Comparison of ENCODE assay signal across 19 cellular contexts in genomic region chr5:176987583-176987982, GRCh38. TPM values are rescaled to one million over a fixed set of nuclear protein-coding genes. Genes with fewer than 3 reads are reported as not detected.
A peak's percentile ranks its signal among the peaks of the same experiment; 100 is the strongest.
DNase-seq lines count a peak whose midpoint lies in the region; ATAC-seq, FAIRE-seq and TF ChIP-seq lines count a peak whose summit lies in the region.
"Had no signal": no experiment of that assay in that cellular context is flagged by ENCODE, and none has a peak within 500 bp of the region (broad histone marks: within the 10 kb centered on the region; RNA-seq: fewer than 3 reads in every experiment).

No MANE protein-coding gene starts in this region.

- H3K4me1 ChIP-seq in OCI-LY7 (ENCODE audit: insufficient read depth, low read length, poor library complexity, severe bottlenecking) (peaks cover 68% of the 10 kb centered on the region), K562 (replicated peaks in 1 of 2; ENCODE audit: control insufficient read depth in 2 of 2, insufficient read depth in 2 of 2, low read length in 2 of 2) (no peaks in the 10 kb centered on the region; a peak in 2 of 5 replicates)

- peaks cover 39% of the 10 kb centered on the region for H3K4me1 Mint-ChIP-seq in activated T-cell treated with anti-CD3 and anti-CD28 coated beads, Interleukin-2, amount 50 U/mL, for 24 hours (ENCODE audit: low read depth)
- no peaks in the 10 kb centered on the region for H3K4me1 Mint-ChIP-seq in HFFc6 (ENCODE audit: low read depth)

- peak overlapping the region; percentile 26 for H3K27ac Mint-ChIP-seq in activated T-cell treated with anti-CD3 and anti-CD28 coated beads, Interleukin-2, amount 50 U/mL, for 24 hours
- no peak overlapping the region for H3K27ac Mint-ChIP-seq in HFFc6

- no peak for TF ChIP-seq POLR2A in K562 (conservative IDR thresholded peaks at IDR 0.05)

- H3K79me2 ChIP-seq in OCI-LY7 (ENCODE audit: insufficient read depth, low read depth, low read length) = peaks cover 85% of the 10 kb centered on the region
- H3K79me2 ChIP-seq in K562 (ENCODE audit: control insufficient read depth, insufficient read depth, low read length) = peaks cover 79% of the 10 kb centered on the region

- peaks cover 33% of the 10 kb centered on the region for H3K36me3 Mint-ChIP-seq in activated T-cell treated with anti-CD3 and anti-CD28 coated beads, Interleukin-2, amount 50 U/mL, for 24 hours (ENCODE audit: low read depth)
- peaks cover 4% of the 10 kb centered on the region; the same call in 1 of the 2 replicates for H3K36me3 Mint-ChIP-seq in HFFc6 (ENCODE audit: low read depth)
- H3K36me3 Mint-ChIP-seq: CD4-positive, CD25-positive, alpha-beta regulatory T cell had no signal

- no TSS peak for BruUV-seq in OCI-LY7 (replicated peaks; lab: Mats Ljungman, UMichigan)
- BruUV-seq in K562 (replicated peaks; lab: Mats Ljungman, UMichigan) = no TSS peak

- no peak overlapping the region for H2AFZ ChIP-seq in OCI-LY7 (ENCODE audit: low read length)
- no peak overlapping the region for H2AFZ ChIP-seq in K562 (ENCODE audit: low read depth, low read length)
- H2AFZ ChIP-seq: GM23248 had no signal

- no peak for TF ChIP-seq EP300 in K562 (IDR thresholded peaks at IDR 0.05; ENCODE audit: low read length)

- H3K36me3 ChIP-seq in OCI-LY7 (ENCODE audit: insufficient read depth, low read length) = peaks cover 50% of the 10 kb centered on the region
- H3K36me3 ChIP-seq in K562 (ENCODE audit: control insufficient read depth, insufficient read depth, low read length) = peaks cover 10% of the 10 kb centered on the region; the same call in 2 of the 3 replicates

- H4K20me1 ChIP-seq in OCI-LY7 (ENCODE audit: insufficient read depth, low read length) (no peaks in the 10 kb centered on the region), K562 (replicated peaks; ENCODE audit: control insufficient read depth, insufficient read depth, low read length) (no peaks in the 10 kb centered on the region)

- POLR2A ChIA-PET in OCI-LY7 (lab: Charles Lee) = interaction anchor here (1.8 kb wide), 1 partner anchor 16 kb away, joined by 7 read pairs; no protein-coding TSS in a partner anchor
- POLR2A ChIA-PET in K562 (lab: Yijun Ruan, JAX) = no interaction called here

- H3K4me3 ChIP-seq in OCI-LY7 (ENCODE audit: low read depth, low read length, poor library complexity, severe bottlenecking) (peak overlapping the region; percentile 1), K562 (no peak overlapping the region)
- H3K4me3 ChIP-seq: GM23248 had no signal

- CTCF ChIA-PET in OCI-LY7 (lab: Charles Lee; ENCODE audit: unreplicated experiment) = no interaction called here
- CTCF ChIA-PET in K562 (lab: Yijun Ruan, JAX; ENCODE audit: low intra/inter-chr PET ratio) = no interaction called here

- H3K27ac ChIP-seq in OCI-LY7 (ENCODE audit: low read depth, low read length, poor library complexity, severe bottlenecking) (peak overlapping the region; percentile 95), K562 (ENCODE audit: extremely low read depth, low read depth, low read length) (no peak overlapping the region)
- H3K27ac ChIP-seq: 22Rv1, GM23248 had no signal

- H3K9me1 ChIP-seq in K562 (ENCODE audit: control insufficient read depth, insufficient read depth, low read length) = no peaks in the 10 kb centered on the region

- no peaks in the 10 kb centered on the region for H3K9me3 Mint-ChIP-seq in activated T-cell treated with anti-CD3 and anti-CD28 coated beads, Interleukin-2, amount 50 U/mL, for 24 hours
- H3K9me3 Mint-ChIP-seq in HFFc6 = no peaks in the 10 kb centered on the region

- 81% methylated on average over 3 of the region's 3 CpGs for WGBS in K562 (ENCODE audit: insufficient coverage, low coverage, missing lambda C conversion rate)

- H3K27me3 Mint-ChIP-seq in activated T-cell treated with anti-CD3 and anti-CD28 coated beads, Interleukin-2, amount 50 U/mL, for 24 hours = no peaks in the 10 kb centered on the region
- no peaks in the 10 kb centered on the region for H3K27me3 Mint-ChIP-seq in HFFc6 (ENCODE audit: insufficient read depth)
- H3K27me3 Mint-ChIP-seq: CD4-positive, CD25-positive, alpha-beta regulatory T cell had no signal

- DNase-seq in activated T-cell treated with anti-CD3 and anti-CD28 coated beads, Interleukin-2, amount 50 U/mL, for 24 hours = no peak
- DNase-seq in activated T-cell treated with anti-CD3 and anti-CD28 coated beads for 4 hours = no peak
- no peak for DNase-seq in OCI-LY7 (ENCODE audit: low spot score)
- DNase-seq in K562 (ENCODE audit: extremely low read depth in 1 of 4, low spot score in 3 of 4) = no peak
- no peak for DNase-seq in CD1c-positive myeloid dendritic cell (ENCODE audit: extremely low spot score)
- DNase-seq in HFFc6 = no peak
- DNase-seq in NCI-H2029 (lab: John Stamatoyannopoulos, UW) = no peak
- no peak for DNase-seq in GM13977 (ENCODE audit: low spot score)
- DNase-seq: CD4-positive, CD25-positive, alpha-beta regulatory T cell; DMS79; EL; GM23248; IMR-90; KG1 had no signal

- H3K9ac ChIP-seq in K562 (ENCODE audit: insufficient read depth in 1 of 2, low read depth in 2 of 2, low read length in 2 of 2) = no peak overlapping the region
- H3K9ac ChIP-seq: GM23248 had no signal

- H3K4me2 ChIP-seq in OCI-LY7 (ENCODE audit: low read length) (peak overlapping the region; percentile 73), K562 (ENCODE audit: insufficient read depth, low read length) (no peak overlapping the region)

- no peak for FAIRE-seq in K562 (lab: Jason Lieb, UNC)
- FAIRE-seq: G401.6, GM12891, H54 had no signal

- intact Hi-C loops in OCI-LY7 (cut with micrococcal nuclease; ENCODE audit: unreplicated experiment) (no loop called here), K562 (cut with micrococcal nuclease) (no loop called here)

- H3K9me2 ChIP-seq in OCI-LY7 (ENCODE audit: insufficient read depth, low read length) = no peaks in the 10 kb centered on the region

- H3K27me3 ChIP-seq in K562 (ENCODE audit: control insufficient read depth in 2 of 2, insufficient read depth in 2 of 2, low read length in 2 of 2) = no peaks in the 10 kb centered on the region

- no peak overlapping the region for H3K4me3 Mint-ChIP-seq in activated T-cell treated with anti-CD3 and anti-CD28 coated beads, Interleukin-2, amount 50 U/mL, for 24 hours
- no peak overlapping the region for H3K4me3 Mint-ChIP-seq in HFFc6

- ATAC-seq in K562 = no peak
- ATAC-seq: HCT116 had no signal

- H3K9me3 ChIP-seq in OCI-LY7 (ENCODE audit: low read length) = peaks cover 12% of the 10 kb centered on the region; the same call in 1 of the 2 replicates
- H3K9me3 ChIP-seq in K562 (replicated peaks; ENCODE audit: control insufficient read depth, insufficient read depth, low read depth, low read length) = no peaks in the 10 kb centered on the region; the same call in 1 of the 2 replicates

- no peak for TF ChIP-seq RAD21 in K562 (CRISPR knock-in tag; conservative IDR thresholded peaks at IDR 0.05 in 1 of 2, IDR thresholded peaks at IDR 0.05 in 1 of 2)

- TF ChIP-seq CTCF in OCI-LY7 (conservative IDR thresholded peaks at IDR 0.05; ENCODE audit: low read length) = no peak
- no peak for TF ChIP-seq CTCF in K562 (IDR thresholded peaks at IDR 0.05 in 2 of 3, conservative IDR thresholded peaks at IDR 0.05 in 1 of 3; ENCODE audit: insufficient read depth in 2 of 3, low read depth in 1 of 3, low read length in 3 of 3)
- no peak for TF ChIP-seq CTCF in HFFc6 (IDR thresholded peaks at IDR 0.05)
- no peak for TF ChIP-seq CTCF in GM13977 (IDR thresholded peaks at IDR 0.05; ENCODE audit: extremely low read depth, insufficient read depth, missing control alignments)

- in situ Hi-C loops in K562 (cut with MboI) (no loop called here), GM13977 (cut with MboI; ENCODE audit: low pct_unique_long_range_greater_than_20kb, low sequenced_read_pairs, unreplicated experiment) (no loop called here)

RNA-seq across cellular contexts. Expression of gene UIMC1, which starts 19.0 kb away (rescaled TPM):
- 42.7 and 58.4 TPM in 2 replicates for total RNA-seq in OCI-LY7 (2014; rRNA removed; shearing (Covaris generic))
- total RNA-seq in OCI-LY7 (2022) (78.5 and 94.1 TPM in 2 replicates), K562 (2014; rRNA removed) (28.5 and 33.3 TPM in 2 replicates), K562 (2014; rRNA removed; fragmentation: Illumina TruSeq; extraction: Trizol) (51.7 and 52.3 TPM in 2 replicates), K562 (2015; rRNA removed; fragmentation: Illumina TruSeq; extraction: Trizol) (41.6 and 49.2 TPM in 2 replicates), K562 (2021) (44.8 and 46.3 TPM in 2 replicates)
- total RNA-seq in K562 (2011; cell fraction: chromatin; rRNA removed; ENCODE audit: low replicate concordance) = 63.6 and 136 TPM in 2 replicates
- 26.2 and 34.3 TPM in 2 replicates for total RNA-seq in K562 (2011; cell fraction: nucleolus; rRNA removed)
- total RNA-seq in K562 (2011; cell fraction: nucleoplasm; rRNA removed) = 68.0 and 110 TPM in 2 replicates
- polyA plus RNA-seq in K562 (2011; rRNA removed) (31.1 and 33.5 TPM in 2 replicates), K562 (2014; fragmentation: Illumina TruSeq; extraction: Trizol) (37.6 and 43.7 TPM in 2 replicates), K562 (2014; fragmentation: Nextera tagmentation; extraction: Ambion mirVana) (10 to 100 TPM; 14.9 to 23.6 TPM), K562 (2014; rRNA removed) (34.0 and 36.8 TPM in 2 replicates)
- polyA plus RNA-seq in K562 (2011; cell fraction: cytosol; rRNA removed) = 7.2 and 16.6 TPM in 2 replicates
- 35.3 and 51.1 TPM in 2 replicates for polyA plus RNA-seq in K562 (2011; cell fraction: nucleus; rRNA removed)
- polyA plus RNA-seq in K562 (2012) = 21.9 and 25.1 TPM in 2 replicates
- 47.1 and 79.1 TPM in 2 replicates for polyA minus RNA-seq in K562 (2011; rRNA and poly(A)+ RNA removed)
- 20.4 and 21.0 TPM in 2 replicates for polyA minus RNA-seq in K562 (2011; cell fraction: cytosol; rRNA and poly(A)+ RNA removed)
- polyA minus RNA-seq in K562 (2011; cell fraction: nucleus; rRNA and poly(A)+ RNA removed) = 22.8 and 45.4 TPM in 2 replicates
- 10 to 100 TPM; 19.8 to 34.4 (median 23.6) TPM for total RNA-seq in HFFc6 (2021; fragmentation: NEBNext Ultra II Directional; extraction: Animal tissue kit (Norgen Biotek cat#: 25700))

RNA-seq across cellular contexts. Expression of gene ZNF346, which starts 34.9 kb away (rescaled TPM):
- 31.8 and 36.6 TPM in 2 replicates for total RNA-seq in OCI-LY7 (2014; rRNA removed; shearing (Covaris generic))
- total RNA-seq in OCI-LY7 (2022) (39.7 and 42.4 TPM in 2 replicates), K562 (2014; rRNA removed) (19.5 and 29.8 TPM in 2 replicates), K562 (2014; rRNA removed; fragmentation: Illumina TruSeq; extraction: Trizol) (20.1 and 23.1 TPM in 2 replicates), K562 (2015; rRNA removed; fragmentation: Illumina TruSeq; extraction: Trizol) (20.8 and 21.8 TPM in 2 replicates), K562 (2021) (20.5 and 21.1 TPM in 2 replicates)
- 84.4 and 88.6 TPM in 2 replicates for total RNA-seq in K562 (2011; cell fraction: chromatin; rRNA removed; ENCODE audit: low replicate concordance)
- total RNA-seq in K562 (2011; cell fraction: nucleolus; rRNA removed) = 41.8 and 47.2 TPM in 2 replicates
- total RNA-seq in K562 (2011; cell fraction: nucleoplasm; rRNA removed) = 67.8 and 84.8 TPM in 2 replicates
- polyA plus RNA-seq in K562 (2011; rRNA removed) (21.7 and 24.6 TPM in 2 replicates), K562 (2014; fragmentation: Illumina TruSeq; extraction: Trizol) (24.8 and 25.1 TPM in 2 replicates), K562 (2014; fragmentation: Nextera tagmentation; extraction: Ambion mirVana) (1 to 10 TPM; 5.0 to 6.5 TPM), K562 (2014; rRNA removed) (16.8 and 20.2 TPM in 2 replicates)
- polyA plus RNA-seq in K562 (2011; cell fraction: cytosol; rRNA removed) = 21.5 and 22.3 TPM in 2 replicates
- 27.9 and 29.2 TPM in 2 replicates for polyA plus RNA-seq in K562 (2011; cell fraction: nucleus; rRNA removed)
- polyA plus RNA-seq in K562 (2012) = 16.4 and 19.9 TPM in 2 replicates
- polyA minus RNA-seq in K562 (2011; rRNA and poly(A)+ RNA removed) = 24.4 and 25.1 TPM in 2 replicates
- polyA minus RNA-seq in K562 (2011; cell fraction: cytosol; rRNA and poly(A)+ RNA removed) = 11.6 and 18.0 TPM in 2 replicates
- polyA minus RNA-seq in K562 (2011; cell fraction: nucleus; rRNA and poly(A)+ RNA removed) = 14.3 and 22.0 TPM in 2 replicates
- total RNA-seq in HFFc6 (2021; fragmentation: NEBNext Ultra II Directional; extraction: Animal tissue kit (Norgen Biotek cat#: 25700)) = 10 to 100 TPM; 11.2 to 15.1 (median 12.0) TPM
